14 cellular contexts compared by ENCODE assay signal in the genomic region with DNA sequence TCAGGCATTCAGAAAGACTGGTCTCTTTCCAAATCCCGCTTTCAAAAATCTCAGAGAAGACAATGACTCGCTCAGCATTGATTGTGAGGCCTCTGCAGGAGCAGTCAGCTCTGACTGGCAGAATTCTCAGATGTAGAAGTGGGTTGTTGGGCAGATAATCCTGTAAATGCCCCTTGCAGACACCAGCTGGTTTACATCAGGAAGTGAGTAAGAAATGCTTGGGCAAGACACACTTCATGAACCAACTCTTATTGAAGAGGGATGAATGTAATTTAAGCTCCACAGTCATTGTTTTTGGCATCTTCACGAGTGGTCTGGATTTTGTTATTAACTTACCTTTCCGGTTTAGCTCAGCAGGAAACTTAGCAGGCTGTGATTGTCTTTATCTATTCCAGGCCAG.
DNase-seq lines count a peak whose midpoint lies in the region; ATAC-seq and TF ChIP-seq lines count a peak whose summit lies in the region.
"Had no signal": no experiment of that assay in that cellular context is flagged by ENCODE, and none has a peak within 500 bp of the region (broad histone marks: within the 10 kb centered on the region; RNA-seq: fewer than 3 reads in every experiment).

No MANE protein-coding gene starts in this region.

- peak; percentile 79 for DNase-seq in AG09309 (ENCODE audit: low read depth)
- DNase-seq in HT1080 (ENCODE audit: low read depth) = peak; percentile 90
- DNase-seq in adipocyte (ENCODE audit: low read depth) = peak; percentile 77
- peak; percentile 33 for DNase-seq in fibroblast of villous mesenchyme (ENCODE audit: low read depth)
- no peak for DNase-seq in NCI-H1436 (lab: John Stamatoyannopoulos, UW)
- no peak for DNase-seq in NCI-H526 treated with DMSO at 0.1 percent for 48 hours (lab: John Stamatoyannopoulos, UW)
- DNase-seq: activated T-cell treated with anti-CD3 and anti-CD28 coated beads, Interleukin-2, amount 50 U/mL, for 1 hour; NCI-H82; stimulated activated CD4-positive, alpha-beta T cell treated with anti-CD3 and anti-CD28 coated beads, Interleukin-2, amount 100 ng/mL, for 48 hours; stimulated activated naive CD4-positive, alpha-beta T cell had no signal

- H3K9ac ChIP-seq in adipocyte (ENCODE audit: low read length) = no peak overlapping the region

- TF ChIP-seq CTCF in AG09309 (IDR thresholded peaks at IDR 0.05; ENCODE audit: control insufficient read depth, insufficient read depth, low read depth, low read length, missing control alignments) (no peak), fibroblast of villous mesenchyme (IDR thresholded peaks at IDR 0.05; ENCODE audit: insufficient read depth, low read depth, low read length) (no peak)

- no peaks in the 10 kb centered on the region for H3K4me1 ChIP-seq in adipocyte (ENCODE audit: control insufficient read depth, insufficient read depth, low read length)
- H3K4me1 ChIP-seq: ascending aorta had no signal

- no peaks in the 10 kb centered on the region for H3K9me3 ChIP-seq in adipocyte (ENCODE audit: control insufficient read depth, low read length)
- H3K9me3 ChIP-seq: ascending aorta had no signal

- H3K36me3 ChIP-seq in adipocyte (ENCODE audit: control insufficient read depth, insufficient read depth, low read length, severe bottlenecking) = no peaks in the 10 kb centered on the region
- H3K36me3 ChIP-seq: ascending aorta had no signal

- H3K4me3 ChIP-seq in AG09309 (ENCODE audit: control insufficient read depth, low read depth, low read length) (no peak overlapping the region), adipocyte (ENCODE audit: low read length) (no peak overlapping the region), fibroblast of villous mesenchyme (ENCODE audit: low read depth, low read length) (no peak overlapping the region)
- H3K4me3 ChIP-seq: ascending aorta had no signal

- no peaks in the 10 kb centered on the region for H3K27me3 ChIP-seq in adipocyte (replicated peaks; ENCODE audit: control insufficient read depth, insufficient read depth, low read length)
- H3K27me3 ChIP-seq: ascending aorta had no signal

- no peak for ATAC-seq in HG02623 (IDR thresholded peaks at IDR 0.05; ENCODE audit: unreplicated experiment)
- ATAC-seq in HG03097 (IDR thresholded peaks at IDR 0.05; ENCODE audit: low FRiP score, unreplicated experiment) = no peak
- ATAC-seq: activated CD4-positive, CD25-positive, alpha-beta regulatory T cell treated with anti-CD3 and anti-CD28 coated beads, Interleukin-2, amount 50 U/mL, for 24 hours had no signal

Comparison
In these comparisons a context has a peak if more than half of its experiments do, and no peak if none do; other contexts are left out.
1. DNase-seq: peak in AG09309 (single experiment), HT1080 (single experiment), adipocyte (single experiment) and fibroblast of villous mesenchyme (single experiment); none in NCI-H1436 (single experiment) and NCI-H526 treated with DMSO at 0.1 percent for 48 hours (single experiment).